1 cellular context compared by ENCODE assay signal in the genomic region with DNA sequence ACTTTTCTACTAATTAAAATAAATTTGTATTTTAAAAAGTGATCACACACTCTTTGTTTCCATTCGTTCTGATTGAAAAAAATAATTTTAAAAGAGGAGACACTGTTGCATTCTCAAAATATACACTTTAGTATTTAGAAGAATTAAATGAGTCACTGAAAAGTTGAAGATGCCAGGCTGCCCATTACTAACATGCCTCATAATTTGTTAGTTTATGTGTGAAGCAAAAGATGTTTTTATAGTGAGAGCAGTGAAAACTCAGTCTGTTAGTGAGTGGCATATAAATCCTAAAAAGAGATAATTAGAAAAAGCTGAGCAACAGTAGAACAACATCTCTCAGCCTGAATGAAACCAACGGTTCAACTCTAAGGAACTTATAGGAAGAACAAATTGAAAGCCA.
TF ChIP-seq lines count a peak whose summit lies in the region.

No MANE protein-coding gene starts in this region.

TF ChIP-seq in IMR-90, 13 proteins besides CTCF, POLR2A, EP300 and RAD21 (continued from another document):
- TF ChIP-seq MAZ (IDR thresholded peaks at IDR 0.05; ENCODE audit: borderline replicate concordance, low read depth, low read length) (no peak), MXI1 (IDR thresholded peaks at IDR 0.05; ENCODE audit: borderline replicate concordance, low read depth, low read length) (no peak), CHD1 (IDR thresholded peaks at IDR 0.05; ENCODE audit: low read depth, low read length) (no peak), BHLHE40 (IDR thresholded peaks at IDR 0.05; ENCODE audit: low read depth, low read length) (no peak), RCOR1 (IDR thresholded peaks at IDR 0.05; ENCODE audit: insufficient replicate concordance, low read length) (no peak), FOS (IDR thresholded peaks at IDR 0.05; ENCODE audit: low read depth, low read length) (no peak), MAFK (IDR thresholded peaks at IDR 0.05; ENCODE audit: low read depth, low read length) (no peak), CEBPB (IDR thresholded peaks at IDR 0.05; ENCODE audit: low read depth, low read length) (no peak), USF2 (IDR thresholded peaks at IDR 0.05; ENCODE audit: low read depth, low read length) (no peak), RFX5 (IDR thresholded peaks at IDR 0.05; ENCODE audit: low read depth, low read length) (no peak)
- TF ChIP-seq, protein P1, sequence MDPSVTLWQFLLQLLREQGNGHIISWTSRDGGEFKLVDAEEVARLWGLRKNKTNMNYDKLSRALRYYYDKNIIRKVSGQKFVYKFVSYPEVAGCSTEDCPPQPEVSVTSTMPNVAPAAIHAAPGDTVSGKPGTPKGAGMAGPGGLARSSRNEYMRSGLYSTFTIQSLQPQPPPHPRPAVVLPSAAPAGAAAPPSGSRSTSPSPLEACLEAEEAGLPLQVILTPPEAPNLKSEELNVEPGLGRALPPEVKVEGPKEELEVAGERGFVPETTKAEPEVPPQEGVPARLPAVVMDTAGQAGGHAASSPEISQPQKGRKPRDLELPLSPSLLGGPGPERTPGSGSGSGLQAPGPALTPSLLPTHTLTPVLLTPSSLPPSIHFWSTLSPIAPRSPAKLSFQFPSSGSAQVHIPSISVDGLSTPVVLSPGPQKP (IDR thresholded peaks at IDR 0.05; ENCODE audit: borderline replicate concordance, low read depth, low read length) = no peak
